Comparison of ENCODE assay signal across 1 cellular context in the genomic region with DNA sequence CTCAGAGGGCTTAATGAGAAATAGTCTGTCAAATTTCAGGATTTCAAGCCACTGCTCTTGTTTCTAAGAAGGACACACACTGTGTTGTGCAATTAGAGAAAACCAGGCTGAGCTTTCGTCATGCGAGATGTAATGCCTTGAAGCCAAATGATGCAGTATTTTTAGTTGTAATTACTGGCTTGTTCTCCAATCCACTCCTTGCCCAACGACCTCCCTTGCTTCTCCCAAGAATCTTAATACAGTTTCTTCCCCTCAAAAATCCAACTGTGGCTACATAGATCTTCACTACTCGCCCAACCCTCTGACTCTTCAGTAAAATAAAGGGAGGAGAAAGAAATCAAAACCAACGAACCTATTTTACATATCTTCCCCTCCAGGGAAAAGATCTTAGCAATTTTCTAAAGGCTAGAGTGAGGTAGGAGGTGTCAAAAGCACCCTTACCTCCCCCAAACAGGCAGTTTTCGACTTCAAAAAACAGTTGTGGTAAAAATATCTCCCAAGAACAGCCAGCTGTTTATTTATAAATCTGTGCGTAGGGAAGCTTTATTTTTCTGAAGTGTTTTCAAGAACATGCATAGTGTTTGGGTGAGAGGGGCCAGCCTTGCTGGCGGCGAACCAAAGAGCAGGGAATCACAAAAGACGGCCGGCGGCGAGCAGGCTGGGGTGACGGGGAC.
TF ChIP-seq lines count a peak whose summit lies in the region.

No MANE protein-coding gene starts in this region.

TF ChIP-seq in GM23338, 12 proteins besides CTCF, POLR2A, EP300 and RAD21 (continued from another document):
- TF ChIP-seq ZNF462 (CRISPR knock-in tag; IDR thresholded peaks at IDR 0.05) (no peak), ZNF114 (CRISPR knock-in tag; IDR thresholded peaks at IDR 0.05) (no peak)
